Comparison of ENCODE assay signal across 9 cellular contexts in genomic region chr14:69818760-69819191, GRCh38. TPM values are rescaled to one million over a fixed set of nuclear protein-coding genes. Genes with fewer than 3 reads are reported as not detected.
DNase-seq lines count a peak whose midpoint lies in the region; ATAC-seq and TF ChIP-seq lines count a peak whose summit lies in the region.
"Had no signal": no experiment of that assay in that cellular context is flagged by ENCODE, and none has a peak within 500 bp of the region (broad histone marks: within the 10 kb centered on the region; RNA-seq: fewer than 3 reads in every experiment).

No MANE protein-coding gene starts in this region.

- H3K36me3 ChIP-seq in PC-9 (ENCODE audit: low read depth): no peaks in the 10 kb centered on the region
- no peaks in the 10 kb centered on the region for H3K36me3 ChIP-seq in neural progenitor cell
- H3K36me3 ChIP-seq in transverse colon: no peaks in the 10 kb centered on the region

- peaks cover under 1% of the 10 kb centered on the region for H3K27me3 Mint-ChIP-seq in neural progenitor cell (ENCODE audit: insufficient read depth, low read depth)

- BruUV-seq in PC-9 (replicated peaks; lab: Mats Ljungman, UMichigan): no TSS peak

- H3K4me3 ChIP-seq in PC-9 (no peak overlapping the region), neural progenitor cell (no peak overlapping the region), transverse colon (no peak overlapping the region)

- H3K9me3 ChIP-seq in PC-9 (ENCODE audit: insufficient read depth, low read depth): no peaks in the 10 kb centered on the region
- H3K9me3 ChIP-seq in neural progenitor cell (ENCODE audit: low read depth): no peaks in the 10 kb centered on the region
- H3K9me3 ChIP-seq in transverse colon: no peaks in the 10 kb centered on the region

- no peak for TF ChIP-seq POLR2A in transverse colon (IDR thresholded peaks at IDR 0.05)

- H3K9ac ChIP-seq in neural progenitor cell: no peak overlapping the region

- no peak overlapping the region for H3K4me3 Mint-ChIP-seq in neural progenitor cell
- H3K4me3 Mint-ChIP-seq: activated naive CD4-positive, alpha-beta T cell treated with anti-CD3 and anti-CD28 coated beads, Interleukin-2, amount 50 U/mL, for 24 hours had no signal

- intact Hi-C loops in PC-9 (cut with micrococcal nuclease; ENCODE audit: unreplicated experiment): loop anchor here (1.0 to 5.0 kb wide), 6 partner anchors 88 to 1154 kb away; no protein-coding TSS in a partner anchor
- intact Hi-C loops in transverse colon (cut with DNase I; ENCODE audit: low total_unique reads): no loop called here

- no peaks in the 10 kb centered on the region for H3K36me3 Mint-ChIP-seq in neural progenitor cell
- H3K36me3 Mint-ChIP-seq: activated naive CD4-positive, alpha-beta T cell treated with anti-CD3 and anti-CD28 coated beads, Interleukin-2, amount 50 U/mL, for 24 hours had no signal

- H3K9me2 ChIP-seq in PC-9 (ENCODE audit: insufficient read depth): no peaks in the 10 kb centered on the region

- H3K27ac Mint-ChIP-seq in neural progenitor cell: no peak overlapping the region
- H3K27ac Mint-ChIP-seq: activated naive CD4-positive, alpha-beta T cell treated with anti-CD3 and anti-CD28 coated beads, Interleukin-2, amount 50 U/mL, for 24 hours had no signal

- DNase-seq in DMS114 treated with DMSO at 0.1 percent for 48 hours (lab: John Stamatoyannopoulos, UW; ENCODE audit: unreplicated experiment): peak; percentile 53
- peak; percentile 53 to 66 for DNase-seq in PC-9
- DNase-seq in activated T-helper 1 cell treated with Interleukin-2 at 50 U/mL for 16 hours (ENCODE audit: low read depth): peak; percentile 4
- peak; percentile 35 for DNase-seq in fibroblast of the conjunctiva (ENCODE audit: low read depth)
- peak; percentile 84 for DNase-seq in neural progenitor cell (ENCODE audit: low spot score)
- peak; percentile 19 for DNase-seq in transverse colon

- POLR2A ChIA-PET in PC-9 (lab: Charles Lee; ENCODE audit: unreplicated experiment): no interaction called here

- H3F3A ChIP-seq in PC-9 (ENCODE audit: insufficient read depth, low read depth): no peaks in the 10 kb centered on the region
- peaks cover 9% of the 10 kb centered on the region for H3F3A ChIP-seq in neural progenitor cell (ENCODE audit: low read depth)

- no peak for ATAC-seq in GM18498 (IDR thresholded peaks at IDR 0.05; ENCODE audit: unreplicated experiment)

- H3K4me1 ChIP-seq in PC-9 (replicated peaks; ENCODE audit: insufficient read depth) (no peaks in the 10 kb centered on the region), neural progenitor cell (peaks cover 19% of the 10 kb centered on the region), transverse colon (no peaks in the 10 kb centered on the region)

- H3K4me1 Mint-ChIP-seq in neural progenitor cell: peaks cover 15% of the 10 kb centered on the region

- TF ChIP-seq CTCF in PC-9 (conservative IDR thresholded peaks at IDR 0.05): peak; percentile 99
- peak; percentile 96 for TF ChIP-seq CTCF in neural progenitor cell (IDR thresholded peaks at IDR 0.05)
- TF ChIP-seq CTCF in transverse colon (IDR thresholded peaks at IDR 0.05): peak; percentile 86 to 93 (median 89)

- H3K9me3 Mint-ChIP-seq in neural progenitor cell: no peaks in the 10 kb centered on the region
- H3K9me3 Mint-ChIP-seq: activated naive CD4-positive, alpha-beta T cell treated with anti-CD3 and anti-CD28 coated beads, Interleukin-2, amount 50 U/mL, for 24 hours had no signal

- no peak overlapping the region for H3K27ac ChIP-seq in PC-9
- H3K27ac ChIP-seq in neural progenitor cell: no peak overlapping the region
- H3K27ac ChIP-seq in transverse colon: no peak overlapping the region

- CTCF ChIA-PET in PC-9 (lab: Charles Lee): interaction anchor here (0.6 to 1.2 kb wide), 3 partner anchors 11 to 236 kb away, joined by 3 to 12 read pairs (median 4); no protein-coding TSS in a partner anchor

- H3K79me2 ChIP-seq in PC-9 (ENCODE audit: low read depth): no peaks in the 10 kb centered on the region
- H3K79me2 ChIP-seq in neural progenitor cell (ENCODE audit: low read depth): no peaks in the 10 kb centered on the region

- TF ChIP-seq EP300 in Ishikawa (IDR thresholded peaks at IDR 0.05; ENCODE audit: borderline replicate concordance) (no peak), transverse colon (IDR thresholded peaks at IDR 0.05; ENCODE audit: low read depth) (no peak)

- TF ChIP-seq RAD21 in Ishikawa (IDR thresholded peaks at IDR 0.05; ENCODE audit: low read depth): peak; percentile 94

- 8 to 10% methylated on average over 11 of the region's 11 CpGs for WGBS in transverse colon (ENCODE audit: low coverage in 1 of 2), 2 donors

- H3K27me3 ChIP-seq in PC-9 (ENCODE audit: insufficient read depth, low read depth) (peaks cover 43% of the 10 kb centered on the region), neural progenitor cell (no peaks in the 10 kb centered on the region), transverse colon (peaks cover 13% of the 10 kb centered on the region)

- H2AFZ ChIP-seq in PC-9 (no peak overlapping the region), neural progenitor cell (replicated peaks) (peak overlapping the region; percentile 52)

- no peaks in the 10 kb centered on the region; the same call in 1 of the 2 replicates for H4K20me1 ChIP-seq in PC-9 (ENCODE audit: insufficient read depth)
- H4K20me1 ChIP-seq in neural progenitor cell (ENCODE audit: low read depth): no peaks in the 10 kb centered on the region

- H3K4me2 ChIP-seq in PC-9: no peak overlapping the region
- H3K4me2 ChIP-seq in neural progenitor cell: peak overlapping the region; percentile 41

- in situ Hi-C loops in transverse colon (cut with MboI; ENCODE audit: low pct_ligation_motif_present in 1 of 4, low pct_unique_long_range_greater_than_20kb in 1 of 4, low sequenced_read_pairs in 3 of 4): loop anchor here in 2 of 4 donors (5.0 kb wide), 2 partner anchors 204 to 209 kb away; no protein-coding TSS in a partner anchor

TF ChIP-seq in Ishikawa, 13 proteins besides CTCF, POLR2A, EP300 and RAD21:
- TF ChIP-seq FOXM1 (IDR thresholded peaks at IDR 0.05; ENCODE audit: borderline replicate concordance, low read depth) (no peak), YY1 (IDR thresholded peaks at IDR 0.05; ENCODE audit: low read depth) (no peak), USF1 (IDR thresholded peaks at IDR 0.05) (no peak), CREB1 (IDR thresholded peaks at IDR 0.05; ENCODE audit: low read depth) (no peak), EGR1 (IDR thresholded peaks at IDR 0.05) (no peak), TAF1 (IDR thresholded peaks at IDR 0.05; ENCODE audit: low read depth) (no peak), MAX (IDR thresholded peaks at IDR 0.05) (no peak), NFIC (IDR thresholded peaks at IDR 0.05) (no peak), CEBPB (IDR thresholded peaks at IDR 0.05) (no peak), TCF12 (IDR thresholded peaks at IDR 0.05; ENCODE audit: low read depth) (no peak)
- TF ChIP-seq, protein P1, sequence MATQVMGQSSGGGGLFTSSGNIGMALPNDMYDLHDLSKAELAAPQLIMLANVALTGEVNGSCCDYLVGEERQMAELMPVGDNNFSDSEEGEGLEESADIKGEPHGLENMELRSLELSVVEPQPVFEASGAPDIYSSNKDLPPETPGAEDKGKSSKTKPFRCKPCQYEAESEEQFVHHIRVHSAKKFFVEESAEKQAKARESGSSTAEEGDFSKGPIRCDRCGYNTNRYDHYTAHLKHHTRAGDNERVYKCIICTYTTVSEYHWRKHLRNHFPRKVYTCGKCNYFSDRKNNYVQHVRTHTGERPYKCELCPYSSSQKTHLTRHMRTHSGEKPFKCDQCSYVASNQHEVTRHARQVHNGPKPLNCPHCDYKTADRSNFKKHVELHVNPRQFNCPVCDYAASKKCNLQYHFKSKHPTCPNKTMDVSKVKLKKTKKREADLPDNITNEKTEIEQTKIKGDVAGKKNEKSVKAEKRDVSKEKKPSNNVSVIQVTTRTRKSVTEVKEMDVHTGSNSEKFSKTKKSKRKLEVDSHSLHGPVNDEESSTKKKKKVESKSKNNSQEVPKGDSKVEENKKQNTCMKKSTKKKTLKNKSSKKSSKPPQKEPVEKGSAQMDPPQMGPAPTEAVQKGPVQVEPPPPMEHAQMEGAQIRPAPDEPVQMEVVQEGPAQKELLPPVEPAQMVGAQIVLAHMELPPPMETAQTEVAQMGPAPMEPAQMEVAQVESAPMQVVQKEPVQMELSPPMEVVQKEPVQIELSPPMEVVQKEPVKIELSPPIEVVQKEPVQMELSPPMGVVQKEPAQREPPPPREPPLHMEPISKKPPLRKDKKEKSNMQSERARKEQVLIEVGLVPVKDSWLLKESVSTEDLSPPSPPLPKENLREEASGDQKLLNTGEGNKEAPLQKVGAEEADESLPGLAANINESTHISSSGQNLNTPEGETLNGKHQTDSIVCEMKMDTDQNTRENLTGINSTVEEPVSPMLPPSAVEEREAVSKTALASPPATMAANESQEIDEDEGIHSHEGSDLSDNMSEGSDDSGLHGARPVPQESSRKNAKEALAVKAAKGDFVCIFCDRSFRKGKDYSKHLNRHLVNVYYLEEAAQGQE (IDR thresholded peaks at IDR 0.05; ENCODE audit: low read depth): no peak

RNA-seq across cellular contexts. Expression of gene SLC10A1, which starts 21.7 kb away (rescaled TPM):
- total RNA-seq in PC-9 (2021) (not detected in 2 replicates), neural progenitor cell (ENCODE audit: low replicate concordance) (not detected in 2 replicates), transverse colon (under 1 TPM in 1 of 4 donors, not detected in 3; 0.27 TPM)

RNA-seq across cellular contexts. Expression of gene SRSF5, which starts 51.8 kb away (rescaled TPM):
- 385 and 395 TPM in 2 replicates for total RNA-seq in PC-9 (2021)
- 486 and 664 TPM in 2 replicates for total RNA-seq in neural progenitor cell (ENCODE audit: low replicate concordance)
- 100 to 1,000 TPM; 255 to 557 (median 471) TPM for total RNA-seq in transverse colon

Comparison
In these comparisons a context has a peak if more than half of its experiments do, and no peak if none do; other contexts are left out.
1. DNase-seq: peak in every context shown above with its lines; median percentile 84 in neural progenitor cell; 60 in PC-9; 53 in DMS114 treated with DMSO at 0.1 percent for 48 hours; 35 in fibroblast of the conjunctiva; 19 in transverse colon; 4 in activated T-helper 1 cell treated with Interleukin-2 at 50 U/mL for 16 hours.